Comparison of ENCODE assay signal across 16 cellular contexts in genomic region chr22:25741692-25742626, GRCh38. TPM values are rescaled to one million over a fixed set of nuclear protein-coding genes. Genes with fewer than 3 reads are reported as not detected.
A peak's percentile ranks its signal among the peaks of the same experiment; 100 is the strongest.
DNase-seq lines count a peak whose midpoint lies in the region; ATAC-seq and TF ChIP-seq lines count a peak whose summit lies in the region.
"Had no signal": no experiment of that assay in that cellular context is flagged by ENCODE, and none has a peak within 500 bp of the region (broad histone marks: within the 10 kb centered on the region; RNA-seq: fewer than 3 reads in every experiment).

Gene MYO18B (plus strand): TSS chr22:25742188. CDS start chr22:25761093, 18,905 bp downstream.

- POLR2A ChIA-PET in activated CD4-positive, alpha-beta T cell treated with anti-CD3 and anti-CD28 coated beads, Interleukin-2, amount 10 ng/mL, durations not matched to agents 7 days and 5 days (lab: Charles Lee) = interaction anchor here (0.6 kb wide), 1 partner anchor 7 kb away, joined by 3 read pairs; no protein-coding TSS in a partner anchor

- DNase-seq in activated CD4-positive, alpha-beta T cell treated with anti-CD3 and anti-CD28 coated beads, Interleukin-2, amount 10 ng/mL, durations not matched to agents 7 days and 5 days = no peak
- no peak for DNase-seq in activated CD4-positive, alpha-beta T cell treated with anti-CD3 and anti-CD28 coated beads for 48 hours
- peak; percentile 96 for DNase-seq in SJCRH30
- DNase-seq in left cardiac atrium = peak; percentile 64
- no peak for DNase-seq in foreskin keratinocyte
- DNase-seq: activated CD4-positive, alpha-beta T cell treated with anti-CD3 and anti-CD28 coated beads for 4 hours; activated effector memory CD4-positive, alpha-beta T cell treated with Interleukin-2 at 50 U/mL for 16 hours; Caco-2; effector memory CD8-positive, alpha-beta T cell; foreskin melanocyte; substantia nigra had no signal

- intact Hi-C loops in left cardiac atrium (cut with DNase I) = no loop called here

- H3K27ac ChIP-seq in SJCRH30 (peak within 1 kb of the TSS; percentile 91), skeletal muscle tissue (ENCODE audit: low read depth, low read length) (peak within 1 kb of the TSS; percentile 98), foreskin keratinocyte (no peak within 1 kb of the TSS)
- H3K27ac ChIP-seq: A549 had no signal

- H3K27me3 ChIP-seq in SJCRH30 (no peaks in the 10 kb centered on the region), skeletal muscle tissue (ENCODE audit: control insufficient read depth in 3 of 3, insufficient read depth in 3 of 3, low read length in 3 of 3) (no peaks in the 10 kb centered on the region), foreskin keratinocyte (no peaks in the 10 kb centered on the region)

- H3K27ac Mint-ChIP-seq in activated CD4-positive, alpha-beta T cell treated with anti-CD3 and anti-CD28 coated beads, Interleukin-2, amount 10 ng/mL, durations not matched to agents 7 days and 5 days = peak within 1 kb of the TSS; percentile 74
- H3K27ac Mint-ChIP-seq: effector memory CD8-positive, alpha-beta T cell had no signal

- H3K4me1 ChIP-seq in SJCRH30 = peaks cover 37% of the 10 kb centered on the region
- peaks cover 28 to 36% (median 30%) of the 10 kb centered on the region in 3 donors for H3K4me1 ChIP-seq in skeletal muscle tissue (ENCODE audit: control insufficient read depth in 3 of 3, insufficient read depth in 3 of 3, low read length in 3 of 3)
- no peaks in the 10 kb centered on the region for H3K4me1 ChIP-seq in foreskin keratinocyte
- H3K4me1 ChIP-seq: Caco-2 had no signal

- H3K9me3 ChIP-seq in SJCRH30 (replicated peaks) (no peaks in the 10 kb centered on the region), skeletal muscle tissue (ENCODE audit: control insufficient read depth in 3 of 3, low read length in 3 of 3) (no peaks in the 10 kb centered on the region)
- H3K9me3 ChIP-seq: A549, Caco-2 had no signal

- peaks cover 24% of the 10 kb centered on the region for H3K9me3 Mint-ChIP-seq in activated CD4-positive, alpha-beta T cell treated with anti-CD3 and anti-CD28 coated beads, Interleukin-2, amount 10 ng/mL, durations not matched to agents 7 days and 5 days
- H3K9me3 Mint-ChIP-seq: effector memory CD8-positive, alpha-beta T cell had no signal

- H3K4me3 ChIP-seq in SJCRH30 (peak within 1 kb of the TSS; percentile 78), skeletal muscle tissue (ENCODE audit: low read length in 3 of 3) (peak within 1 kb of the TSS; percentile 79 to 82 (median 81))
- H3K4me3 ChIP-seq: A549 had no signal

- no peaks in the 10 kb centered on the region for H3K27me3 Mint-ChIP-seq in activated CD4-positive, alpha-beta T cell treated with anti-CD3 and anti-CD28 coated beads, Interleukin-2, amount 10 ng/mL, durations not matched to agents 7 days and 5 days

- H3K4me1 Mint-ChIP-seq in activated CD4-positive, alpha-beta T cell treated with anti-CD3 and anti-CD28 coated beads, Interleukin-2, amount 10 ng/mL, durations not matched to agents 7 days and 5 days = peaks cover 74% of the 10 kb centered on the region

- H3K36me3 ChIP-seq in SJCRH30 (peaks cover 6% of the 10 kb centered on the region; the same call in 1 of the 2 replicates), skeletal muscle tissue (ENCODE audit: control insufficient read depth in 3 of 3, insufficient read depth in 3 of 3, low read length in 3 of 3) (peaks cover 0 to 2% (median 0%) of the 10 kb centered on the region in 3 donors)

- peaks cover 46% of the 10 kb centered on the region for H3K36me3 Mint-ChIP-seq in activated CD4-positive, alpha-beta T cell treated with anti-CD3 and anti-CD28 coated beads, Interleukin-2, amount 10 ng/mL, durations not matched to agents 7 days and 5 days (ENCODE audit: low read depth)

- CTCF ChIA-PET in activated CD4-positive, alpha-beta T cell treated with anti-CD3 and anti-CD28 coated beads, Interleukin-2, amount 10 ng/mL, durations not matched to agents 7 days and 5 days (lab: Charles Lee) = interaction anchor here (0.9 to 1.7 kb wide), 4 partner anchors 8 to 37 kb away, joined by 3 to 6 read pairs (median 4); no protein-coding TSS in a partner anchor

- peak within 1 kb of the TSS; percentile 35 for H3K4me3 Mint-ChIP-seq in activated CD4-positive, alpha-beta T cell treated with anti-CD3 and anti-CD28 coated beads, Interleukin-2, amount 10 ng/mL, durations not matched to agents 7 days and 5 days
- H3K4me3 Mint-ChIP-seq: effector memory CD8-positive, alpha-beta T cell had no signal

- H3K9ac ChIP-seq in skeletal muscle tissue (ENCODE audit: low read depth in 1 of 3, low read length in 3 of 3) = peak within 1 kb of the TSS; percentile 97 to 98 (median 98)

- ATAC-seq in left cardiac atrium (peak; percentile 92 to 94), foreskin keratinocyte (no peak), GM19395 (IDR thresholded peaks at IDR 0.05; ENCODE audit: unreplicated experiment) (no peak), GM21367 (IDR thresholded peaks at IDR 0.05; ENCODE audit: unreplicated experiment) (no peak)
- ATAC-seq: A549; effector memory CD8-positive, alpha-beta T cell had no signal

- TF ChIP-seq CTCF in foreskin keratinocyte (conservative IDR thresholded peaks at IDR 0.05) = no peak

RNA-seq across cellular contexts. Expression of gene MYO18B, which starts in this region (rescaled TPM):
- total RNA-seq in activated CD4-positive, alpha-beta T cell treated with anti-CD3 and anti-CD28 coated beads, Interleukin-2, amount 10 ng/mL, durations not matched to agents 7 days and 5 days = 1 to 10 TPM; 2.0 TPM
- 32.4 and 40.6 TPM in 2 replicates for total RNA-seq in SJCRH30 (2014; rRNA removed; shearing (Covaris generic))
- total RNA-seq in left cardiac atrium (100 to 1,000 TPM in 1 of 2 donors, 10 to 100 TPM in 1; 71.6 to 142 TPM), skeletal muscle tissue (144 TPM), foreskin keratinocyte (not detected in 2 replicates)
- not detected in 2 replicates for polyA plus RNA-seq in foreskin keratinocyte
- total RNA-seq: bronchial epithelial cell had no signal

Comparison
In these comparisons a context has a peak if more than half of its experiments do, and no peak if none do; other contexts are left out.
1. RNA of gene MYO18B (total RNA-seq): 144 TPM in skeletal muscle tissue (single experiment), 71.6 to 142 TPM in left cardiac atrium and 32.4 to 40.6 TPM in SJCRH30; 2.0 TPM in activated CD4-positive, alpha-beta T cell treated with anti-CD3 and anti-CD28 coated beads, Interleukin-2, amount 10 ng/mL, durations not matched to agents 7 days and 5 days and not detected in foreskin keratinocyte; every median in the first group is over 10 times any median in the second.
2. DNase-seq: peak in SJCRH30 (2 of 2) and left cardiac atrium (single experiment); none in activated CD4-positive, alpha-beta T cell treated with anti-CD3 and anti-CD28 coated beads, Interleukin-2, amount 10 ng/mL, durations not matched to agents 7 days and 5 days (single experiment), activated CD4-positive, alpha-beta T cell treated with anti-CD3 and anti-CD28 coated beads for 48 hours (single experiment) and foreskin keratinocyte (0 of 2).
3. ATAC-seq: peak in left cardiac atrium (2 of 2); none in foreskin keratinocyte (single experiment), GM19395 (single experiment) and GM21367 (single experiment).